ENCODE assay signal across 1 cellular context in genomic region chr6:160960067-160960466, GRCh38.
TF ChIP-seq lines count a peak whose summit lies in the region.

No MANE protein-coding gene starts in this region.

TF ChIP-seq in WTC11, 78 proteins besides CTCF, POLR2A, EP300 and RAD21 (continued from another document):
- TF ChIP-seq NFYB (CRISPR knock-in tag; conservative IDR thresholded peaks at IDR 0.05; ENCODE audit: low read depth) (no peak), CBFB (CRISPR knock-in tag; IDR thresholded peaks at IDR 0.05; ENCODE audit: low read depth) (no peak), ZNF232 (CRISPR knock-in tag; IDR thresholded peaks at IDR 0.05) (no peak)
- TF ChIP-seq, protein P1, sequence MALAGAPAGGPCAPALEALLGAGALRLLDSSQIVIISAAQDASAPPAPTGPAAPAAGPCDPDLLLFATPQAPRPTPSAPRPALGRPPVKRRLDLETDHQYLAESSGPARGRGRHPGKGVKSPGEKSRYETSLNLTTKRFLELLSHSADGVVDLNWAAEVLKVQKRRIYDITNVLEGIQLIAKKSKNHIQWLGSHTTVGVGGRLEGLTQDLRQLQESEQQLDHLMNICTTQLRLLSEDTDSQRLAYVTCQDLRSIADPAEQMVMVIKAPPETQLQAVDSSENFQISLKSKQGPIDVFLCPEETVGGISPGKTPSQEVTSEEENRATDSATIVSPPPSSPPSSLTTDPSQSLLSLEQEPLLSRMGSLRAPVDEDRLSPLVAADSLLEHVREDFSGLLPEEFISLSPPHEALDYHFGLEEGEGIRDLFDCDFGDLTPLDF (CRISPR knock-in tag; IDR thresholded peaks at IDR 0.05) = no peak
TF ChIP-seq in WTC11: peak in this region for 0.
